1 cellular context compared by ENCODE assay signal in the genomic region with DNA sequence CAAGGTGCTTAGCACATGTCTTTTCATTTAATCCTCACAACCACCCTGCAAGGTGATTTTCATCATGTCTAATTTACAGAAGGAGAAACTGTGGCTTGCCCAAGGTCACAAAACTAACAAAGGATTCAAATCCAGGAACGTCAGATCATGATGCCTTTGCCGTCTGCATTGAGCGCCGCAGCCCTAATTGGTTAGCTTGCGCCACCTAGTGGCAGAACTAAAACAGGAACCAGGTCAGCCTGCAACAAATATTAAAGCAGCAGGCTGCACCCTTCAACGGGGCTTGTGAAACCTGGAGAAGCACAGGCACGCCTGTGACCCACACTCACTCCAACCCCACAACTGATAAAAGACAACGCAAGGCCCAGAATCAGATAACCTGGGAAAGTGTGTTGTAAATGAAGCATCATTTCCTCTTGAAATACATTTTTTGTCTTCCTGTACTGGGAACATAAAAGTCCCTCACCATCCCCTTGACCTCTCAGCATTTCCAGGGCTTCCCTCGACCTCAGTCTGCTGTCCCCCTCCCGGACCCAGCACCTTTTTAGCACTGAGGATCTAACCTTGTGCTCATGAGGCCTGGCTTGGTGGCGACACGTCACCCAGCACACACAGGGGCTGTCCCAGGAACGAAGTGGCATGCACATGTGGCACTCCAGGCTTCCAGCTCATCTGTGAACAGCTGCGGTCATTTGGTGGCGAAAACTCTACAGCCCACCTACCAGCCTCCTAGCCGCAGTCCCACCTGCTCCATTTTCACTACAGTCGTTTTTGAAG.
TF ChIP-seq lines count a peak whose summit lies in the region.

No MANE protein-coding gene starts in this region.

TF ChIP-seq in HepG2, 621 proteins besides CTCF, POLR2A, EP300 and RAD21 (continued from another document):
- TF ChIP-seq, protein P1, sequence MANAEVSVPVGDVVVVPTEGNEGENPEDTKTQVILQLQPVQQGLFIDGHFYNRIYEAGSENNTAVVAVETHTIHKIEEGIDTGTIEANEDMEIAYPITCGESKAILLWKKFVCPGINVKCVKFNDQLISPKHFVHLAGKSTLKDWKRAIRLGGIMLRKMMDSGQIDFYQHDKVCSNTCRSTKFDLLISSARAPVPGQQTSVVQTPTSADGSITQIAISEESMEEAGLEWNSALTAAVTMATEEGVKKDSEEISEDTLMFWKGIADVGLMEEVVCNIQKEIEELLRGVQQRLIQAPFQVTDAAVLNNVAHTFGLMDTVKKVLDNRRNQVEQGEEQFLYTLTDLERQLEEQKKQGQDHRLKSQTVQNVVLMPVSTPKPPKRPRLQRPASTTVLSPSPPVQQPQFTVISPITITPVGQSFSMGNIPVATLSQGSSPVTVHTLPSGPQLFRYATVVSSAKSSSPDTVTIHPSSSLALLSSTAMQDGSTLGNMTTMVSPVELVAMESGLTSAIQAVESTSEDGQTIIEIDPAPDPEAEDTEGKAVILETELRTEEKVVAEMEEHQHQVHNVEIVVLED (CRISPR knock-in tag; IDR thresholded peaks at IDR 0.05; ENCODE audit: borderline replicate concordance) = no peak
- TF ChIP-seq SMC3 (IDR thresholded peaks at IDR 0.05; ENCODE audit: low read length) (peak; percentile 86), ATF7 (IDR thresholded peaks at IDR 0.05) (no peak), ATF7 (CRISPR knock-in tag; IDR thresholded peaks at IDR 0.05) (no peak), KLF16 (CRISPR knock-in tag; IDR thresholded peaks at IDR 0.05) (0 out of 4 replicates have a peak, but pooled peaks of 1 of the 2 experiments have one; percentile 42), ZNF337 (CRISPR knock-in tag; IDR thresholded peaks at IDR 0.05; ENCODE audit: borderline replicate concordance, low read depth) (no peak), HNRNPLL (IDR thresholded peaks at IDR 0.05; ENCODE audit: low read depth, low read length, poor library complexity, severe bottlenecking) (no peak)
- TF ChIP-seq, protein P2, sequence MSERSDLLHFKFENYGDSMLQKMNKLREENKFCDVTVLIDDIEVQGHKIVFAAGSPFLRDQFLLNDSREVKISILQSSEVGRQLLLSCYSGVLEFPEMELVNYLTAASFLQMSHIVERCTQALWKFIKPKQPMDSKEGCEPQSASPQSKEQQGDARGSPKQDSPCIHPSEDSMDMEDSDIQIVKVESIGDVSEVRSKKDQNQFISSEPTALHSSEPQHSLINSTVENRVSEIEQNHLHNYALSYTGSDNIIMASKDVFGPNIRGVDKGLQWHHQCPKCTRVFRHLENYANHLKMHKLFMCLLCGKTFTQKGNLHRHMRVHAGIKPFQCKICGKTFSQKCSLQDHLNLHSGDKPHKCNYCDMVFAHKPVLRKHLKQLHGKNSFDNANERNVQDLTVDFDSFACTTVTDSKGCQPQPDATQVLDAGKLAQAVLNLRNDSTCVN (CRISPR knock-in tag; IDR thresholded peaks at IDR 0.05; ENCODE audit: borderline replicate concordance) = peak; percentile 46; the same call in 1 of the 2 replicates
